Comparison of ENCODE assay signal across 8 cellular contexts in the genomic region with DNA sequence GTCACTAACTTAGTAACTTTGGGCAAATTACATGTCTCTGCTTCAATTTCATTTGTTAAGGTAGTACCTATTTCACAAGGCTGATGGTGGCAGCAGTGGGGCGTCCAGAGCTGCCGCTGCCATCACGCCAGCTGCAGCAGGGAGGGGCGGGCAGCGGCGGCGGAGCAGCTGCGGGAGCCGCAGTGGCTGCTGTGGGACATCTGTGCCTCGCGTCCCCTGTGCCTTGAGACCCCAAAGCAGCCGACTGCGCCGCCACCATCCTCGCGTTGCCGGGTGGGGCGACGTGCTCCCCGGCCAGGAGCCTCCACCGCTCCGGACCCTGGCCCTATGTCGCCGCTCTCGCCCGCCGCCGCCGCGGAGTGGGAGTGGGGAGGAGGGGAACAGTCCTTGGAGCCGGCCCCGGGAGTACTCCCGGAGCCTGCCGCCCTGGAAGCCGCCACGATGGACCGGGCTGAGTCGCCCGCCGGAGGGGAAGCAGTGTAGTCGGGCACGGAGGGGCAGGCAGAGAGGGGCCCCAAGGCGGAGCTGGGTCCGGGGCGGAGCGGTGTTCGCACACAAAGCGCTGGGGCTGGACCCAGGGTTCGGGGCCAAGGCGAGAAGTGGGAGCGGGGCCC. TPM values are rescaled to one million over a fixed set of nuclear protein-coding genes. Genes with fewer than 3 reads are reported as not detected.
DNase-seq lines count a peak whose midpoint lies in the region; ATAC-seq lines count a peak whose summit lies in the region.

No MANE protein-coding gene starts in this region.

- H3K27ac Mint-ChIP-seq in dendritic cell treated with granulocyte-macrophage colony-stimulating factor and Interleukin-4, amounts not matched to agents 40 ng/mL and 50 ng/mL, for 4 days, result peak overlapping the region; percentile 87

- peak; percentile 79 for ATAC-seq in left colon

- DNase-seq in AG08395 (ENCODE audit: low spot score) (peak; percentile 60), GM19240 (ENCODE audit: insufficient read length, low spot score) (peak; percentile 29), NCI-H1105 treated with DMSO at 0.1 percent for 48 hours (lab: John Stamatoyannopoulos, UW) (peak; percentile 77), left colon (peak; percentile 42 to 65), amniotic stem cell (lab: John Stamatoyannopoulos, UW) (no peak)
- DNase-seq in activated CD4-positive, alpha-beta T cell treated with anti-CD3 and anti-CD28 coated beads for 24 hours (ENCODE audit: low read depth in 2 of 2), result peak; percentile 35 to 44
- DNase-seq in stimulated activated CD4-positive, alpha-beta T cell treated with anti-CD3 and anti-CD28 coated beads, Interleukin-1b, Interleukin-23, amount 100 ng/mL, for 4 hours (ENCODE audit: low read depth in 2 of 2), result peak; percentile 32 to 47

- peaks cover 27% of the 10 kb centered on the region for H3K36me3 Mint-ChIP-seq in dendritic cell treated with granulocyte-macrophage colony-stimulating factor and Interleukin-4, amounts not matched to agents 40 ng/mL and 50 ng/mL, for 4 days (ENCODE audit: low read depth)

- H3K27me3 Mint-ChIP-seq in dendritic cell treated with granulocyte-macrophage colony-stimulating factor and Interleukin-4, amounts not matched to agents 40 ng/mL and 50 ng/mL, for 4 days, result peaks cover 11% of the 10 kb centered on the region

- peak overlapping the region; percentile 86 for H3K4me3 Mint-ChIP-seq in dendritic cell treated with granulocyte-macrophage colony-stimulating factor and Interleukin-4, amounts not matched to agents 40 ng/mL and 50 ng/mL, for 4 days

- intact Hi-C loops in dendritic cell treated with granulocyte-macrophage colony-stimulating factor and Interleukin-4, amounts not matched to agents 40 ng/mL and 50 ng/mL, for 4 days (cut with micrococcal nuclease), result no loop called here
- intact Hi-C loops in left colon (cut with DNase I, micrococcal nuclease), result no loop called here

- H3K9me3 Mint-ChIP-seq in dendritic cell treated with granulocyte-macrophage colony-stimulating factor and Interleukin-4, amounts not matched to agents 40 ng/mL and 50 ng/mL, for 4 days, result no peaks in the 10 kb centered on the region

- peaks cover 34% of the 10 kb centered on the region for H3K4me1 Mint-ChIP-seq in dendritic cell treated with granulocyte-macrophage colony-stimulating factor and Interleukin-4, amounts not matched to agents 40 ng/mL and 50 ng/mL, for 4 days (ENCODE audit: low read depth)

RNA-seq across cellular contexts. Expression of a gene that starts 51.4 kb away (rescaled TPM):
- total RNA-seq in left colon, result 100 to 1,000 TPM in 1 of 2 donors, 10 to 100 TPM in 1; 83.4 to 227 TPM
